In genomic region chr11:95067828-95068244, GRCh38 we compare ENCODE assay signal across 9 cellular contexts. TPM values are rescaled to one million over a fixed set of nuclear protein-coding genes. Genes with fewer than 3 reads are reported as not detected.
DNase-seq lines count a peak whose midpoint lies in the region; ATAC-seq and TF ChIP-seq lines count a peak whose summit lies in the region.
"Had no signal": no experiment of that assay in that cellular context is flagged by ENCODE, and none has a peak within 500 bp of the region (broad histone marks: within the 10 kb centered on the region; RNA-seq: fewer than 3 reads in every experiment).

No MANE protein-coding gene starts in this region.

- DNase-seq in NCI-H1105 treated with DMSO at 0.1 percent for 48 hours (lab: John Stamatoyannopoulos, UW), result peak; percentile 68
- no peak for DNase-seq in NCI-H1105 (lab: John Stamatoyannopoulos, UW)
- DNase-seq in NT2/D1 (ENCODE audit: low read depth, low spot score), result peak; percentile 42
- DNase-seq in breast epithelium (ENCODE audit: low spot score in 2 of 2), result peak in 1 of 2 donors; percentile 42
- DNase-seq in testis, result no peak
- no peak for DNase-seq in RPMI8226

- TF ChIP-seq POLR2A in breast epithelium (IDR thresholded peaks at IDR 0.05) (no peak), testis (IDR thresholded peaks at IDR 0.05) (no peak)

- TF ChIP-seq RAD21 in liver (IDR thresholded peaks at IDR 0.05), result no peak

- H3K4me3 ChIP-seq in NT2/D1 (ENCODE audit: insufficient read length, low read depth) (peak overlapping the region; percentile 87), breast epithelium (peak overlapping the region; percentile 88 to 92 (median 89)), liver (ENCODE audit: low read depth in 1 of 3, low read length in 3 of 3) (peak overlapping the region; percentile 91 to 98 (median 94)), testis (peak overlapping the region; percentile 80 to 84)

- intact Hi-C loops in breast epithelium (cut with DNase I; ENCODE audit: low total_unique reads), result loop anchor here (2.0 kb wide), 1 partner anchor 83 kb away; no protein-coding TSS in a partner anchor
- intact Hi-C loops in testis (cut with DNase I; ENCODE audit: low total_unique reads), result loop anchor here (5.0 kb wide), 1 partner anchor 84 kb away; no protein-coding TSS in a partner anchor

- H3K4me1 ChIP-seq in NT2/D1 (ENCODE audit: insufficient read depth, insufficient read length) (no peaks in the 10 kb centered on the region), breast epithelium (peaks cover 0 to 3% of the 10 kb centered on the region in 2 donors), liver (ENCODE audit: control insufficient read depth in 4 of 4, insufficient read depth in 4 of 4, low read length in 3 of 4) (peaks cover 0 to 18% (median 13%) of the 10 kb centered on the region in 4 donors), testis (peaks cover 7% of the 10 kb centered on the region)

- no peak for ATAC-seq in GM19035 (IDR thresholded peaks at IDR 0.05; ENCODE audit: unreplicated experiment)

- peak overlapping the region; percentile 98 to 99 for H3K27ac ChIP-seq in breast epithelium
- H3K27ac ChIP-seq in liver (ENCODE audit: low read depth in 1 of 2, low read length in 2 of 2), result peak overlapping the region; percentile 95 to 97
- peak overlapping the region; percentile 97 for H3K27ac ChIP-seq in testis

- TF ChIP-seq CTCF in breast epithelium (IDR thresholded peaks at IDR 0.05), result no peak
- no peak for TF ChIP-seq CTCF in liver (IDR thresholded peaks at IDR 0.05; ENCODE audit: low read depth, low read length, missing input control)
- TF ChIP-seq CTCF in testis (IDR thresholded peaks at IDR 0.05), result no peak

- H3K27me3 ChIP-seq in NT2/D1 (ENCODE audit: insufficient read depth, insufficient read length) (no peaks in the 10 kb centered on the region), breast epithelium (no peaks in the 10 kb centered on the region), liver (ENCODE audit: control insufficient read depth in 4 of 4, insufficient read depth in 4 of 4, low read length in 3 of 4) (no peaks in the 10 kb centered on the region), testis (no peaks in the 10 kb centered on the region)

- H3K9me3 ChIP-seq in NT2/D1 (ENCODE audit: insufficient read depth, low read length) (no peaks in the 10 kb centered on the region), breast epithelium (no peaks in the 10 kb centered on the region), liver (ENCODE audit: control insufficient read depth in 4 of 4, low read length in 3 of 4) (no peaks in the 10 kb centered on the region), testis (no peaks in the 10 kb centered on the region)

- H3K9ac ChIP-seq in NT2/D1 (ENCODE audit: insufficient read length, low read depth) (peak overlapping the region; percentile 93), liver (ENCODE audit: low read depth in 1 of 2, low read length in 2 of 2) (peak overlapping the region; percentile 95 to 96)

- H3K36me3 ChIP-seq in NT2/D1 (ENCODE audit: insufficient read depth, insufficient read length, low read length), result no peaks in the 10 kb centered on the region
- no peaks in the 10 kb centered on the region for H3K36me3 ChIP-seq in breast epithelium
- H3K36me3 ChIP-seq in liver (ENCODE audit: control insufficient read depth in 4 of 4, insufficient read depth in 3 of 4, low read depth in 1 of 4, low read length in 3 of 4), result peaks cover 0 to 2% (median 0%) of the 10 kb centered on the region in 4 donors
- no peaks in the 10 kb centered on the region for H3K36me3 ChIP-seq in testis (ENCODE audit: low read depth, missing control alignments)

- under 1% methylated on average over 17 of the region's 17 CpGs for WGBS in liver
- 0% methylated on average over 17 of the region's 17 CpGs for WGBS in testis, 2 donors

TF ChIP-seq in liver, 16 proteins besides CTCF, POLR2A, EP300 and RAD21:
- TF ChIP-seq HNF4A (conservative IDR thresholded peaks at IDR 0.05) (no peak), ZBTB33 (IDR thresholded peaks at IDR 0.05) (no peak), REST (IDR thresholded peaks at IDR 0.05) (no peak), JUND (IDR thresholded peaks at IDR 0.05) (no peak), MAX (IDR thresholded peaks at IDR 0.05) (no peak), EGR1 (IDR thresholded peaks at IDR 0.05; ENCODE audit: low read depth in 2 of 2) (no peak), TAF1 (conservative IDR thresholded peaks at IDR 0.05) (no peak), SP1 (IDR thresholded peaks at IDR 0.05) (no peak), NR2F2 (IDR thresholded peaks at IDR 0.05) (no peak), FOXA1 (IDR thresholded peaks at IDR 0.05) (no peak), FOXA2 (IDR thresholded peaks at IDR 0.05) (no peak), HNF4G (IDR thresholded peaks at IDR 0.05) (no peak), GABPA (IDR thresholded peaks at IDR 0.05 in 1 of 2, conservative IDR thresholded peaks at IDR 0.05 in 1 of 2) (no peak), RXRA (IDR thresholded peaks at IDR 0.05) (no peak), ATF3 (IDR thresholded peaks at IDR 0.05) (no peak), YY1 (IDR thresholded peaks at IDR 0.05) (no peak)

RNA-seq across cellular contexts. Expression of gene SRSF8, which starts 1.1 kb away (rescaled TPM):
- total RNA-seq in breast epithelium (10 to 100 TPM; 35.4 to 52.4 (median 36.1) TPM), liver (10 to 100 TPM; 17.6 to 31.8 TPM), testis (10 to 100 TPM; 32.5 to 37.2 TPM)
- polyA plus RNA-seq in liver (10 to 100 TPM; 15.4 to 18.1 TPM), testis (ENCODE audit: insufficient read depth, low read depth, low replicate concordance) (30.0 TPM)

RNA-seq across cellular contexts. Expression of gene KDM4F, which starts 18.6 kb away (rescaled TPM):
- not detected for total RNA-seq in breast epithelium
- total RNA-seq in liver, result not detected
- polyA plus RNA-seq in liver, result not detected
- under 1 TPM in 1 of 2 donors, not detected in 1; 0.55 TPM for total RNA-seq in testis
- not detected for polyA plus RNA-seq in testis (ENCODE audit: insufficient read depth, low read depth, low replicate concordance)
- total RNA-seq: subcutaneous adipose tissue had no signal

RNA-seq across cellular contexts. Expression of gene ENDOD1, which starts 21.8 kb away (rescaled TPM):
- total RNA-seq in breast epithelium (10 to 100 TPM; 19.7 to 49.8 (median 48.7) TPM), liver (10 to 100 TPM in 1 of 2 donors, 1 to 10 TPM in 1; 6.6 to 35.6 TPM), testis (10 to 100 TPM; 55.6 to 71.8 TPM)
- polyA plus RNA-seq in liver (1 to 10 TPM; 2.2 to 5.1 TPM), testis (ENCODE audit: insufficient read depth, low read depth, low replicate concordance) (28.9 TPM)

RNA-seq across cellular contexts. Expression of gene KDM4E, which starts 42.8 kb away (rescaled TPM):
- total RNA-seq in breast epithelium, result not detected
- total RNA-seq in liver, result not detected
- not detected for polyA plus RNA-seq in liver
- total RNA-seq in testis, result under 1 TPM; 0.16 to 0.19 TPM
- 0.17 TPM for polyA plus RNA-seq in testis (ENCODE audit: insufficient read depth, low read depth, low replicate concordance)
- total RNA-seq: subcutaneous adipose tissue had no signal

Comparison
In these comparisons a context has a peak if more than half of its experiments do, and no peak if none do; other contexts are left out.
1. DNase-seq: peak in NCI-H1105 treated with DMSO at 0.1 percent for 48 hours (single experiment) and NT2/D1 (single experiment); none in NCI-H1105 (single experiment), testis (single experiment) and RPMI8226 (single experiment).
2. Peak in every context shown above with its lines, with median percentiles within 50 percentile points of each other: H3K4me3 ChIP-seq and H3K27ac ChIP-seq.